20 cellular contexts compared by ENCODE assay signal in the genomic region with DNA sequence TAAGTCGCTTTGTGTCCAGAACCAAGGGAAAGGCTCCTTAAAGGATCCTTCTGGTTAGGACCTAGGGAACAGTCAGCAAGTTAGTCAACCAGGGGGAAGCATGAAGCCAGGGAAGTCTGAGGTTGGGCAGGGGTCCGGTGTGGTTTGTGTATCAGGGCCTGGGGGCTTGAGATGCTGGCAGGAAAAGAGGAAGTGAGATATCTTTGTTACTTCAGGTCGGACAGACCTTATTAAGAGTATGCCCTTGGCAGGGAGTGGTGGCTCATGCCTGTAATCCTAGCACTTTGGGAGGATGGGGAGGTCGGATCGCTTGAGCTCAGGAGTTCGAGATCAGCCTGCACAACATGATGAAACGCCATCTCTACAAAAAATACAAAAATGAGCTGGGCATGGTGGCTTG. TPM values are rescaled to one million over a fixed set of nuclear protein-coding genes. Genes with fewer than 3 reads are reported as not detected.
"Had no signal": no experiment of that assay in that cellular context is flagged by ENCODE, and none has a peak within 500 bp of the region (broad histone marks: within the 10 kb centered on the region; RNA-seq: fewer than 3 reads in every experiment).

No MANE protein-coding gene starts in this region.

- H3K36me3 Mint-ChIP-seq: activated naive CD4-positive, alpha-beta T cell treated with anti-CD3 and anti-CD28 coated beads, Interleukin-2, amount 50 U/mL, for 24 hours; brain had no signal

- H3K4me3 Mint-ChIP-seq: activated CD8-positive, alpha-beta T cell treated with anti-CD3 and anti-CD28 coated beads, Interleukin-2, amount 10 ng/mL, durations not matched to agents 7 days and 5 days; activated naive CD4-positive, alpha-beta T cell treated with anti-CD3 and anti-CD28 coated beads, Interleukin-2, amount 50 U/mL, for 24 hours; brain had no signal

- H3K4me3 ChIP-seq: cardiac muscle cell, PC-9 had no signal

- H3K36me3 ChIP-seq: cardiac muscle cell had no signal

- H3K9me3 Mint-ChIP-seq: activated naive CD4-positive, alpha-beta T cell treated with anti-CD3 and anti-CD28 coated beads, Interleukin-2, amount 50 U/mL, for 24 hours had no signal

- ATAC-seq: activated CD4-positive, CD25-positive, alpha-beta regulatory T cell treated with anti-CD3 and anti-CD28 coated beads, Interleukin-2, amount 50 U/mL, for 24 hours; activated CD8-positive, alpha-beta T cell treated with anti-CD3 and anti-CD28 coated beads, Interleukin-2, amount 10 ng/mL, durations not matched to agents 7 days and 5 days had no signal

- DNase-seq: activated CD4-positive, alpha-beta T cell treated with anti-CD3 and anti-CD28 coated beads for 4 hours; activated CD4-positive, alpha-beta T cell treated with anti-CD3 and anti-CD28 coated beads, Interleukin-2, amount 50 U/mL, for 4 hours; activated CD8-positive, alpha-beta memory T cell treated with anti-CD3 and anti-CD28 coated beads, Interleukin-2, amount 50 U/mL, for 48 hours; activated CD8-positive, alpha-beta T cell treated with anti-CD3 and anti-CD28 coated beads, Interleukin-2, amount 10 ng/mL, durations not matched to agents 7 days and 5 days; activated T-cell treated with anti-CD3 and anti-CD28 coated beads, Interleukin-2, amount 50 U/mL, for 1 hour; aorta; NCI-H1048; NCI-H146; NCI-H187 treated with DMSO at 0.1 percent for 48 hours; NCI-H446 treated with DMSO at 0.1 percent for 48 hours; NCI-H774; NK-92 treated with Interleukin-12 subunit alpha and Interleukin-12 subunit beta, amount 100 ng/mL, for 24 hours; SIG-M5; T-helper 2 cell; T1000 had no signal

- H3K27me3 ChIP-seq: cardiac muscle cell had no signal

- H2AFZ ChIP-seq: PC-9 had no signal

- H3K27ac Mint-ChIP-seq: activated CD8-positive, alpha-beta T cell treated with anti-CD3 and anti-CD28 coated beads, Interleukin-2, amount 10 ng/mL, durations not matched to agents 7 days and 5 days; activated naive CD4-positive, alpha-beta T cell treated with anti-CD3 and anti-CD28 coated beads, Interleukin-2, amount 50 U/mL, for 24 hours had no signal

- H3K27ac ChIP-seq: cardiac muscle cell, PC-9 had no signal

- H3K4me2 ChIP-seq: PC-9 had no signal

- H3K4me1 Mint-ChIP-seq: activated naive CD4-positive, alpha-beta T cell treated with anti-CD3 and anti-CD28 coated beads, Interleukin-2, amount 50 U/mL, for 24 hours had no signal

RNA-seq across cellular contexts. Expression of gene TRPC5OS, which starts 52.3 kb away (rescaled TPM):
- total RNA-seq: activated CD8-positive, alpha-beta T cell treated with anti-CD3 and anti-CD28 coated beads, Interleukin-2, amount 10 ng/mL, durations not matched to agents 7 days and 5 days; aorta; cardiac muscle cell; PC-9 had no signal
- polyA plus RNA-seq: aorta, cardiac muscle cell had no signal
